Comparison of ENCODE assay signal across 25 cellular contexts in the genomic region with DNA sequence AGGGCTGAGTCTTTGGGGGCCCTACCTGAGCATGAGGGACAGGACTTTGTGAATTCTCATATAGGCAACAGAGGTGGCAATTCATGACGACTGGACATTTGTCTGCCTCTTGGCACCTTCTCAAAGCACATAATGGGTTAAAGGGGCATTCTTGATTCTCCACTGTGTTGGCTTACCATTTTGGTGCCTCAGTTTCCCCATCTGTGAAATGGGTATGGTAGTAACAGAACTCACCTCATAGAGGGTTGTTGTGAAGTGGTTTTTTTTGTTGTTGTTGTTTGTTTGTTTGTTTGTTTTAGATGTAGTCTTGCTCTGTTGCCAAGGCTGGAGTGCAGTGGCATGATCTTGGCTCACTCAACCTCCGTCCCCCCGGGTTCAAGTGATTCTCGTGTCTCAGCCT.
A peak's percentile ranks its signal among the peaks of the same experiment; 100 is the strongest.
DNase-seq lines count a peak whose midpoint lies in the region; ATAC-seq, FAIRE-seq and TF ChIP-seq lines count a peak whose summit lies in the region.
"Had no signal": no experiment of that assay in that cellular context is flagged by ENCODE, and none has a peak within 500 bp of the region (broad histone marks: within the 10 kb centered on the region; RNA-seq: fewer than 3 reads in every experiment).

No MANE protein-coding gene starts in this region.

- H3K9me3 Mint-ChIP-seq in natural killer cell treated with Interleukin-12 subunit alpha and Interleukin-12 subunit beta and Interleukin-15 and Interleukin-18, amount 100 ng/mL, for 72 hours, result no peaks in the 10 kb centered on the region
- peaks cover 15 to 16% of the 10 kb centered on the region in 2 donors for H3K9me3 Mint-ChIP-seq in stimulated activated naive B cell treated with anti-CD40 and anti-IgM and Interleukin-4, amounts not matched to agents 10 μg/mL and 1 μg/mL and 100 μg/mL, for 72 hours

- H3K4me2 ChIP-seq in HepG2 (ENCODE audit: low read depth, low read length) (no peak overlapping the region), K562 (ENCODE audit: insufficient read depth, low read length) (no peak overlapping the region)
- H3K4me2 ChIP-seq: A549; BLaER1 treated with 17β-estradiol and CSF1 and Interleukin-3, amounts not matched to agents 10 nM and 100 nM had no signal

- no peak for TF ChIP-seq POLR2A in HepG2 (IDR thresholded peaks at IDR 0.05; ENCODE audit: insufficient read depth in 1 of 2, low read depth in 2 of 2, low read length in 2 of 2)
- no peak for TF ChIP-seq POLR2A in right lobe of liver (IDR thresholded peaks at IDR 0.05)
- no peak for TF ChIP-seq POLR2A in K562 (conservative IDR thresholded peaks at IDR 0.05)

- H3K27me3 ChIP-seq in HepG2 (ENCODE audit: control insufficient read depth in 1 of 2, insufficient read depth in 2 of 2, low read length in 2 of 2) (peaks cover 0 to 13% of the 10 kb centered on the region in 2 experiments; a peak in 2 of 5 replicates), right lobe of liver (no peaks in the 10 kb centered on the region), K562 (ENCODE audit: control insufficient read depth in 2 of 2, insufficient read depth in 2 of 2, low read length in 2 of 2) (no peaks in the 10 kb centered on the region)
- H3K27me3 ChIP-seq: BLaER1 treated with 17β-estradiol and CSF1 and Interleukin-3, amounts not matched to agents 10 nM and 100 nM had no signal

- TF ChIP-seq CTCF in HepG2 (CRISPR knock-in tag; IDR thresholded peaks at IDR 0.05), result no peak
- no peak for TF ChIP-seq CTCF in right lobe of liver (IDR thresholded peaks at IDR 0.05)
- no peak for TF ChIP-seq CTCF in K562 (IDR thresholded peaks at IDR 0.05 in 2 of 3, conservative IDR thresholded peaks at IDR 0.05 in 1 of 3; ENCODE audit: insufficient read depth in 2 of 3, low read depth in 1 of 3, low read length in 3 of 3)

- no peaks in the 10 kb centered on the region for H3K79me2 ChIP-seq in HepG2 (ENCODE audit: insufficient read depth, low read length)
- peaks cover 42% of the 10 kb centered on the region for H3K79me2 ChIP-seq in K562 (ENCODE audit: control insufficient read depth, insufficient read depth, low read length)

- BruUV-seq in HepG2 (replicated peaks; lab: Mats Ljungman, UMichigan) (no TSS peak), K562 (replicated peaks; lab: Mats Ljungman, UMichigan) (no TSS peak)

- ATAC-seq in HepG2 (no peak), right lobe of liver (no peak), K562 (no peak), GM19395 (IDR thresholded peaks at IDR 0.05; ENCODE audit: unreplicated experiment) (no peak)
- no peak for ATAC-seq in natural killer cell treated with Interleukin-12 subunit alpha and Interleukin-12 subunit beta and Interleukin-15 and Interleukin-18, amount 100 ng/mL, for 72 hours
- ATAC-seq in stimulated activated naive B cell treated with anti-CD40 and anti-IgM and Interleukin-4, amounts not matched to agents 10 μg/mL and 1 μg/mL and 100 μg/mL, for 72 hours (replicated peaks), result no peak
- ATAC-seq: A549; CD8-positive, alpha-beta T cell; GM12878 had no signal

- H3K36me3 ChIP-seq in HepG2 (replicated peaks in 1 of 2; ENCODE audit: control insufficient read depth in 1 of 2, insufficient read depth in 2 of 2, low read length in 2 of 2) (no peaks in the 10 kb centered on the region), right lobe of liver (no peaks in the 10 kb centered on the region), K562 (ENCODE audit: control insufficient read depth, insufficient read depth, low read length) (peaks cover 5% of the 10 kb centered on the region; the same call in 2 of the 3 replicates)

- H3K9me1 ChIP-seq in K562 (ENCODE audit: control insufficient read depth, insufficient read depth, low read length), result peaks cover 3% of the 10 kb centered on the region

- POLR2A ChIA-PET in HepG2 (lab: Yijun Ruan, JAX), result no interaction called here
- POLR2A ChIA-PET in K562 (lab: Yijun Ruan, JAX), result interaction anchor here (2.0 kb wide), 1 partner anchor 13 kb away, joined by 6 read pairs; no protein-coding TSS in a partner anchor

- H2AFZ ChIP-seq in HepG2 (ENCODE audit: low read length), result no peak overlapping the region
- no peak overlapping the region for H2AFZ ChIP-seq in K562 (ENCODE audit: low read depth, low read length)

- H3K4me3 Mint-ChIP-seq in natural killer cell treated with Interleukin-12 subunit alpha and Interleukin-12 subunit beta and Interleukin-15 and Interleukin-18, amount 100 ng/mL, for 72 hours, result no peak overlapping the region
- no peak overlapping the region for H3K4me3 Mint-ChIP-seq in stimulated activated naive B cell treated with anti-CD40 and anti-IgM and Interleukin-4, amounts not matched to agents 10 μg/mL and 1 μg/mL and 100 μg/mL, for 72 hours
- H3K4me3 Mint-ChIP-seq: B cell; CD4-positive, alpha-beta T cell; CD8-positive, alpha-beta T cell had no signal

- peak overlapping the region; percentile 28 to 39 for H3K27ac Mint-ChIP-seq in natural killer cell treated with Interleukin-12 subunit alpha and Interleukin-12 subunit beta and Interleukin-15 and Interleukin-18, amount 100 ng/mL, for 72 hours
- peak overlapping the region; percentile 9 for H3K27ac Mint-ChIP-seq in stimulated activated naive B cell treated with anti-CD40 and anti-IgM and Interleukin-4, amounts not matched to agents 10 μg/mL and 1 μg/mL and 100 μg/mL, for 72 hours
- H3K27ac Mint-ChIP-seq: B cell; CD4-positive, alpha-beta T cell; CD8-positive, alpha-beta T cell had no signal

- TF ChIP-seq EP300 in HepG2 (IDR thresholded peaks at IDR 0.05; ENCODE audit: low read depth in 2 of 2, low read length in 2 of 2) (no peak), HepG2 (CRISPR knock-in tag; IDR thresholded peaks at IDR 0.05; ENCODE audit: borderline replicate concordance) (no peak), K562 (IDR thresholded peaks at IDR 0.05; ENCODE audit: low read length) (no peak)

- H3K4me1 ChIP-seq in HepG2 (ENCODE audit: insufficient read depth, low read length), result no peaks in the 10 kb centered on the region
- no peaks in the 10 kb centered on the region for H3K4me1 ChIP-seq in right lobe of liver
- H3K4me1 ChIP-seq in K562 (replicated peaks in 1 of 2; ENCODE audit: control insufficient read depth in 2 of 2, insufficient read depth in 2 of 2, low read length in 2 of 2), result no peaks in the 10 kb centered on the region; a peak in 1 of 5 replicates
- H3K4me1 ChIP-seq: A549, Caco-2 had no signal

- TF ChIP-seq RAD21 in HepG2 (CRISPR knock-in tag; IDR thresholded peaks at IDR 0.05) (no peak), K562 (CRISPR knock-in tag; conservative IDR thresholded peaks at IDR 0.05 in 1 of 2, IDR thresholded peaks at IDR 0.05 in 1 of 2) (no peak)

- H3K4me1 Mint-ChIP-seq in natural killer cell treated with Interleukin-12 subunit alpha and Interleukin-12 subunit beta and Interleukin-15 and Interleukin-18, amount 100 ng/mL, for 72 hours (ENCODE audit: low read depth in 2 of 2), result peaks cover 50 to 70% of the 10 kb centered on the region in 2 donors
- H3K4me1 Mint-ChIP-seq in stimulated activated naive B cell treated with anti-CD40 and anti-IgM and Interleukin-4, amounts not matched to agents 10 μg/mL and 1 μg/mL and 100 μg/mL, for 72 hours, result peaks cover 45 to 74% of the 10 kb centered on the region in 2 donors

- in situ Hi-C loops in HepG2 (cut with HindIII; ENCODE audit: extremely low pct_ligation_motif_present, low pct_unique_long_range_greater_than_20kb) (no loop called here), K562 (cut with MboI) (no loop called here)

- WGBS in HepG2 (ENCODE audit: low lambda C conversion rate), result 0% methylated on average over 4 of the region's 4 CpGs
- 67% methylated on average over 1 of the region's 4 CpGs for WGBS in right lobe of liver (ENCODE audit: insufficient coverage, low coverage, low lambda C conversion rate, missing lambda C conversion rate)
- 89% methylated on average over 4 of the region's 4 CpGs for WGBS in K562 (ENCODE audit: insufficient coverage, low coverage, missing lambda C conversion rate)

- intact Hi-C loops in HepG2 (cut with micrococcal nuclease; ENCODE audit: unreplicated experiment), result no loop called here
- intact Hi-C loops in right lobe of liver (cut with DNase I), result no loop called here
- intact Hi-C loops in K562 (cut with micrococcal nuclease), result no loop called here

- H3K4me3 ChIP-seq in HepG2 (replicated peaks in 1 of 3; ENCODE audit: insufficient read depth in 1 of 3, low read depth in 2 of 3, low read length in 3 of 3) (no peak overlapping the region), right lobe of liver (no peak overlapping the region), K562 (no peak overlapping the region)
- H3K4me3 ChIP-seq: A549; BLaER1 treated with 17β-estradiol and CSF1 and Interleukin-3, amounts not matched to agents 10 nM and 100 nM; GM12878 had no signal

- H3K36me3 Mint-ChIP-seq in natural killer cell treated with Interleukin-12 subunit alpha and Interleukin-12 subunit beta and Interleukin-15 and Interleukin-18, amount 100 ng/mL, for 72 hours, result peaks cover 29% of the 10 kb centered on the region
- H3K36me3 Mint-ChIP-seq in stimulated activated naive B cell treated with anti-CD40 and anti-IgM and Interleukin-4, amounts not matched to agents 10 μg/mL and 1 μg/mL and 100 μg/mL, for 72 hours, result peaks cover 56 to 78% of the 10 kb centered on the region in 2 donors

- H3K9ac ChIP-seq in HepG2 (ENCODE audit: insufficient read depth, low read depth, low read length), result no peak overlapping the region
- H3K9ac ChIP-seq in K562 (ENCODE audit: insufficient read depth in 1 of 2, low read depth in 2 of 2, low read length in 2 of 2), result no peak overlapping the region
- H3K9ac ChIP-seq: BLaER1 treated with 17β-estradiol and CSF1 and Interleukin-3, amounts not matched to agents 10 nM and 100 nM had no signal

- H3K27me3 Mint-ChIP-seq in natural killer cell treated with Interleukin-12 subunit alpha and Interleukin-12 subunit beta and Interleukin-15 and Interleukin-18, amount 100 ng/mL, for 72 hours, result no peaks in the 10 kb centered on the region
- no peaks in the 10 kb centered on the region for H3K27me3 Mint-ChIP-seq in stimulated activated naive B cell treated with anti-CD40 and anti-IgM and Interleukin-4, amounts not matched to agents 10 μg/mL and 1 μg/mL and 100 μg/mL, for 72 hours
- H3K27me3 Mint-ChIP-seq: B cell; CD4-positive, alpha-beta T cell had no signal

- DNase-seq in HepG2 (ENCODE audit: low spot score), result no peak
- DNase-seq in right lobe of liver, result no peak
- no peak for DNase-seq in K562 (ENCODE audit: extremely low read depth in 1 of 4, low spot score in 3 of 4)
- no peak for DNase-seq in natural killer cell treated with Interleukin-12 subunit alpha and Interleukin-12 subunit beta and Interleukin-15 and Interleukin-18, amount 100 ng/mL, for 72 hours (ENCODE audit: low spot score)
- no peak for DNase-seq in stimulated activated naive B cell treated with anti-CD40 and anti-IgM and Interleukin-4, amounts not matched to agents 10 μg/mL and 1 μg/mL and 100 μg/mL, for 72 hours
- DNase-seq in activated CD4-positive, alpha-beta T cell treated with anti-CD3 and anti-CD28 coated beads, Interleukin-2, amount 50 U/mL, for 1 hour, result no peak
- no peak for DNase-seq in NCI-H1048 (lab: John Stamatoyannopoulos, UW)
- DNase-seq: AML-193; Caco-2; Calu3; CD4-positive, alpha-beta T cell; CD8-positive, alpha-beta T cell; DMS79 treated with DMSO at 0.1 percent for 48 hours; EL; GDM1 had no signal

- H3K9me3 ChIP-seq in HepG2 (ENCODE audit: low read length) (no peaks in the 10 kb centered on the region), right lobe of liver (no peaks in the 10 kb centered on the region), K562 (replicated peaks; ENCODE audit: control insufficient read depth, insufficient read depth, low read depth, low read length) (peaks cover 8% of the 10 kb centered on the region)
- H3K9me3 ChIP-seq: A549, Caco-2 had no signal

- no peak for FAIRE-seq in HepG2 (lab: Jason Lieb, UNC)
- FAIRE-seq in K562 (lab: Jason Lieb, UNC), result no peak
- FAIRE-seq: A549, D721Med, GM12878, GM12892, GM19239 had no signal

- CTCF ChIA-PET in HepG2 (lab: Yijun Ruan, JAX; ENCODE audit: low intra/inter-chr PET ratio, low total read pairs) (no interaction called here), K562 (lab: Yijun Ruan, JAX; ENCODE audit: low intra/inter-chr PET ratio) (no interaction called here)

- no peak overlapping the region for H3K27ac ChIP-seq in HepG2 (ENCODE audit: extremely low read length, insufficient read depth, low read length)
- H3K27ac ChIP-seq in right lobe of liver, result no peak overlapping the region
- no peak overlapping the region for H3K27ac ChIP-seq in K562 (ENCODE audit: extremely low read depth, low read depth, low read length)
- H3K27ac ChIP-seq: 22Rv1; A549; BLaER1 treated with 17β-estradiol and CSF1 and Interleukin-3, amounts not matched to agents 10 nM and 100 nM; C4-2B had no signal

- H4K20me1 ChIP-seq in HepG2 (ENCODE audit: insufficient read depth, low read length) (no peaks in the 10 kb centered on the region), K562 (replicated peaks; ENCODE audit: control insufficient read depth, insufficient read depth, low read length) (no peaks in the 10 kb centered on the region)

Comparison
In these comparisons a context has a peak if more than half of its experiments do, and no peak if none do; other contexts are left out.
1. Of the 241 proteins assayed by ChIP-seq in both HepG2 and K562: peak only in HepG2: none; only in K562: ADNP, CBX1, HDAC2, KDM1A and PHF20; in both: none; in neither: 236.